Comparison of ENCODE assay signal across 9 cellular contexts in genomic region chr2:241635756-241636155, GRCh38. TPM values are rescaled to one million over a fixed set of nuclear protein-coding genes. Genes with fewer than 3 reads are reported as not detected.
DNase-seq lines count a peak whose midpoint lies in the region; ATAC-seq and TF ChIP-seq lines count a peak whose summit lies in the region.
"Had no signal": no experiment of that assay in that cellular context is flagged by ENCODE, and none has a peak within 500 bp of the region (broad histone marks: within the 10 kb centered on the region; RNA-seq: fewer than 3 reads in every experiment).

No MANE protein-coding gene starts in this region.

- H3K4me3 Mint-ChIP-seq in activated naive CD4-positive, alpha-beta T cell treated with anti-CD3 and anti-CD28 coated beads, Interleukin-2, amount 10 ng/mL, durations not matched to agents 7 days and 5 days = peak overlapping the region; percentile 75
- peak overlapping the region; percentile 89 for H3K4me3 Mint-ChIP-seq in activated naive CD8-positive, alpha-beta T cell treated with anti-CD3 and anti-CD28 coated beads, Interleukin-2, amount 50 U/mL, for 24 hours

- no peak for ATAC-seq in activated naive CD8-positive, alpha-beta T cell treated with anti-CD3 and anti-CD28 coated beads, Interleukin-2, amount 50 U/mL, for 24 hours
- ATAC-seq in left lung = no peak
- no peak for ATAC-seq in upper lobe of left lung (ENCODE audit: low FRiP score in 2 of 2)
- ATAC-seq in HG03280 (IDR thresholded peaks at IDR 0.05; ENCODE audit: unreplicated experiment) = no peak
- ATAC-seq in GM18517 (IDR thresholded peaks at IDR 0.05; ENCODE audit: unreplicated experiment) = no peak

- TF ChIP-seq POLR2A in upper lobe of left lung (IDR thresholded peaks at IDR 0.05) = no peak

- DNase-seq in activated naive CD4-positive, alpha-beta T cell treated with anti-CD3 and anti-CD28 coated beads, Interleukin-2, amount 10 ng/mL, durations not matched to agents 7 days and 5 days = no peak
- no peak for DNase-seq in activated naive CD4-positive, alpha-beta T cell treated with anti-CD3 and anti-CD28 coated beads, Interleukin-2, amount 50 U/mL, for 16 hours
- no peak for DNase-seq in activated naive CD8-positive, alpha-beta T cell treated with anti-CD3 and anti-CD28 coated beads, Interleukin-2, amount 50 U/mL, for 24 hours
- no peak for DNase-seq in left lung
- DNase-seq in upper lobe of left lung = no peak
- DNase-seq in stimulated activated CD4-positive, alpha-beta T cell treated with anti-CD3 and anti-CD28 coated beads, Interleukin-15, amount 100 ng/mL, for 24 hours = no peak
- DNase-seq: T1000 had no signal

- H3K36me3 Mint-ChIP-seq in activated naive CD4-positive, alpha-beta T cell treated with anti-CD3 and anti-CD28 coated beads, Interleukin-2, amount 10 ng/mL, durations not matched to agents 7 days and 5 days = peaks cover 33% of the 10 kb centered on the region
- peaks cover 48% of the 10 kb centered on the region for H3K36me3 Mint-ChIP-seq in activated naive CD8-positive, alpha-beta T cell treated with anti-CD3 and anti-CD28 coated beads, Interleukin-2, amount 50 U/mL, for 24 hours (ENCODE audit: low read depth)

- H3K4me1 ChIP-seq in left lung = peaks cover 20 to 43% of the 10 kb centered on the region in 2 donors
- peaks cover 32 to 40% (median 37%) of the 10 kb centered on the region in 4 donors for H3K4me1 ChIP-seq in upper lobe of left lung

- peaks cover 43% of the 10 kb centered on the region for H3K4me1 Mint-ChIP-seq in activated naive CD4-positive, alpha-beta T cell treated with anti-CD3 and anti-CD28 coated beads, Interleukin-2, amount 10 ng/mL, durations not matched to agents 7 days and 5 days
- peaks cover 39% of the 10 kb centered on the region for H3K4me1 Mint-ChIP-seq in activated naive CD8-positive, alpha-beta T cell treated with anti-CD3 and anti-CD28 coated beads, Interleukin-2, amount 50 U/mL, for 24 hours

- H3K4me3 ChIP-seq in left lung = peak overlapping the region; percentile 71 to 85
- H3K4me3 ChIP-seq in upper lobe of left lung = peak overlapping the region in 3 of 4 donors; percentile 83 to 92 (median 88)

- TF ChIP-seq EP300 in upper lobe of left lung (IDR thresholded peaks at IDR 0.05) = no peak

- intact Hi-C loops in left lung (cut with DNase I) = no loop called here

- H3K27me3 Mint-ChIP-seq in activated naive CD4-positive, alpha-beta T cell treated with anti-CD3 and anti-CD28 coated beads, Interleukin-2, amount 10 ng/mL, durations not matched to agents 7 days and 5 days = no peaks in the 10 kb centered on the region
- no peaks in the 10 kb centered on the region for H3K27me3 Mint-ChIP-seq in activated naive CD8-positive, alpha-beta T cell treated with anti-CD3 and anti-CD28 coated beads, Interleukin-2, amount 50 U/mL, for 24 hours

- H3K9me3 ChIP-seq in left lung = no peaks in the 10 kb centered on the region
- no peaks in the 10 kb centered on the region for H3K9me3 ChIP-seq in upper lobe of left lung

- H3K36me3 ChIP-seq in left lung (peaks cover 0 to 34% of the 10 kb centered on the region in 2 donors), upper lobe of left lung (peaks cover 8 to 32% (median 14%) of the 10 kb centered on the region in 4 donors)

- TF ChIP-seq CTCF in left lung (IDR thresholded peaks at IDR 0.05) (no peak), upper lobe of left lung (IDR thresholded peaks at IDR 0.05) (no peak)

- H3K9me3 Mint-ChIP-seq in activated naive CD4-positive, alpha-beta T cell treated with anti-CD3 and anti-CD28 coated beads, Interleukin-2, amount 10 ng/mL, durations not matched to agents 7 days and 5 days = no peaks in the 10 kb centered on the region
- H3K9me3 Mint-ChIP-seq in activated naive CD8-positive, alpha-beta T cell treated with anti-CD3 and anti-CD28 coated beads, Interleukin-2, amount 50 U/mL, for 24 hours = no peaks in the 10 kb centered on the region

- H3K27ac ChIP-seq in left lung (peak overlapping the region in 1 of 2 donors; percentile 99), upper lobe of left lung (peak overlapping the region in 3 of 4 donors; percentile 94 to 100 (median 98))

- H3K27ac Mint-ChIP-seq in activated naive CD4-positive, alpha-beta T cell treated with anti-CD3 and anti-CD28 coated beads, Interleukin-2, amount 10 ng/mL, durations not matched to agents 7 days and 5 days = peak overlapping the region; percentile 73
- peak overlapping the region; percentile 83 for H3K27ac Mint-ChIP-seq in activated naive CD8-positive, alpha-beta T cell treated with anti-CD3 and anti-CD28 coated beads, Interleukin-2, amount 50 U/mL, for 24 hours

- CTCF ChIA-PET in activated naive CD4-positive, alpha-beta T cell treated with anti-CD3 and anti-CD28 coated beads, Interleukin-2, amount 10 ng/mL, durations not matched to agents 7 days and 5 days (lab: Charles Lee) = no interaction called here

- WGBS in upper lobe of left lung, 2 donors = 22 to 33% methylated on average over 6 of the region's 6 CpGs

- H3K27me3 ChIP-seq in left lung (no peaks in the 10 kb centered on the region), upper lobe of left lung (no peaks in the 10 kb centered on the region)

RNA-seq across cellular contexts. Expression of gene THAP4, which starts 1.2 kb away (rescaled TPM):
- total RNA-seq in left lung (10 to 100 TPM; 36.3 to 36.5 TPM), upper lobe of left lung (10 to 100 TPM; 36.6 to 85.9 (median 48.1) TPM)

RNA-seq across cellular contexts. Expression of gene ATG4B, which starts 1.7 kb away (rescaled TPM):
- total RNA-seq in left lung (10 to 100 TPM; 60.5 to 64.3 TPM), upper lobe of left lung (100 to 1,000 TPM in 1 of 6 donors, 10 to 100 TPM in 5; 53.1 to 213 (median 68.1) TPM)

RNA-seq across cellular contexts. Expression of gene DTYMK, which starts 50.9 kb away (rescaled TPM):
- total RNA-seq in left lung = 10 to 100 TPM; 28.7 to 31.8 TPM
- 10 to 100 TPM; 10.2 to 43.0 (median 19.6) TPM for total RNA-seq in upper lobe of left lung
